Comparison of ENCODE assay signal across 8 cellular contexts in the genomic region with DNA sequence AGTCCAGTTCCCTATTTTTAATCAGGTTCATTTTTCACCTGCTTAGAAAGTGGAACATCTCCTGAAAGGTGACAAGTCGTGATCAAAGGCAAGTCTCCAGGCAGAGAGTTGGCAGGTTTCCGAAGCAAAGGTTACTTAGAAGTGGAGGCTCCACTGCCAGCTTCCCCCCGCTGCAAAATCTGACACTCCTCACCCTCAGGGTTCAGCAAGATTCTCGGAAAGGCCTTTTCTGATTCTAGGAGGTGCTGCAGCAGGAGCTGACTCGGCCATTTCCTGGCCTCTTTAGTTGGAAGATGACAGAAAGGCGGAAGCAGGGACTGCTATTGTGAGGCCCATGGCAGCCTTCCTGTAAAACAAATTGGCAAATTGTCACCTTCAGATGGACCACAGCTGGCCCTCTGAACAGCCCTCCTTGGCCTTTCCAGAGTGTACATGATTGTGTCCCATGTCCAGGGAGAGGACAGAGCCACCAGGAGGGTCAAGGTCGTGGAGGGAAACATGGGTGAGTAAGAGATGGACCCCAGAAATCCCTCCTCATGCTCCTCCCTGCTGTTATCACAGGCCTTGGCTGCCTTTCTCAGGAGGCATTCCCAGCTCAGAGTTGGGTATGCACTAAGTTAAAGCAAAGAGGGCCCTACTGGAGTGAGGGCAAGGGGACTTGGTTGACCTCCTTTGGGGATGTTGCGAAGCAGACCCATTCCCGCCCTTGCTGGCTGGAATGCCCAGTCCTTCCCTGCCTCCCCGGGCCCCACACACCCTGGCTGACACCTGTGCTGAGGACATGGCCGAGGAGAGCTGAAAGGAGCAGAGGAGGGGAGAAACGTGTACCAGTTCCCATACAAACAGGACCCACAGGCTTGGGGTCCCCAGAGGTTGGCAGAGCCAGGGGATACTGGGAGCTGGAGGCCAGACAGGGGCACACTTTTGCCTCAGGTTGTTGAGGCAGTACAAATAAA.
A peak's percentile ranks its signal among the peaks of the same experiment; 100 is the strongest.
DNase-seq lines count a peak whose midpoint lies in the region; ATAC-seq and TF ChIP-seq lines count a peak whose summit lies in the region.

No MANE protein-coding gene starts in this region.

- no peaks in the 10 kb centered on the region for H3K36me3 ChIP-seq in A673 (ENCODE audit: insufficient read depth, low read length, poor library complexity, severe bottlenecking)
- no peaks in the 10 kb centered on the region for H3K36me3 ChIP-seq in KMS-11 (ENCODE audit: insufficient read depth)
- H3K36me3 ChIP-seq in endodermal cell (ENCODE audit: control insufficient read depth, insufficient read depth, low read length), result no peaks in the 10 kb centered on the region
- H3K36me3 ChIP-seq in neuron (ENCODE audit: insufficient read depth, low read length), result no peaks in the 10 kb centered on the region
- no peaks in the 10 kb centered on the region for H3K36me3 ChIP-seq in urinary bladder (ENCODE audit: insufficient read depth)

- H3K4me1 ChIP-seq in A673 (ENCODE audit: insufficient read depth, low read length, poor library complexity, severe bottlenecking) (peaks cover 61% of the 10 kb centered on the region), KMS-11 (ENCODE audit: low read depth, poor library complexity, severe bottlenecking) (peaks cover 56% of the 10 kb centered on the region), endodermal cell (ENCODE audit: control insufficient read depth, insufficient read depth, low read length) (peaks cover 43% of the 10 kb centered on the region), neuron (ENCODE audit: insufficient read depth, low read length) (peaks cover 61% of the 10 kb centered on the region), urinary bladder (ENCODE audit: insufficient read depth) (no peaks in the 10 kb centered on the region)

- H3K9ac ChIP-seq in KMS-11 (peak overlapping the region; percentile 89; the same call in 1 of the 2 replicates), endodermal cell (ENCODE audit: extremely low read depth, low read length, poor library complexity, severe bottlenecking) (peak overlapping the region; percentile 49)

- H3K27me3 Mint-ChIP-seq in activated CD8-positive, alpha-beta T cell treated with anti-CD3 and anti-CD28 coated beads for 36 hours, result no peaks in the 10 kb centered on the region
- no peaks in the 10 kb centered on the region for H3K27me3 Mint-ChIP-seq in endodermal cell (ENCODE audit: insufficient read depth)

- 90% methylated on average over 10 to 12 of the region's 12 CpGs for WGBS in endodermal cell (ENCODE audit: insufficient coverage in 1 of 2, insufficient read length in 1 of 2), 2 experiments
- 45% methylated on average over 12 of the region's 12 CpGs for WGBS in urinary bladder

- H3K4me1 Mint-ChIP-seq in activated CD8-positive, alpha-beta T cell treated with anti-CD3 and anti-CD28 coated beads for 36 hours (ENCODE audit: low read depth), result peaks cover 89% of the 10 kb centered on the region
- peaks cover 60% of the 10 kb centered on the region for H3K4me1 Mint-ChIP-seq in endodermal cell

- CTCF ChIA-PET in A673 (lab: Charles Lee), result no interaction called here
- CTCF ChIA-PET in activated CD8-positive, alpha-beta T cell treated with anti-CD3 and anti-CD28 coated beads for 36 hours (lab: Charles Lee), result interaction anchor here (1.0 to 2.3 kb wide), 2 partner anchors 114 to 358 kb away, joined by 5 to 13 read pairs; no protein-coding TSS in a partner anchor

- no peaks in the 10 kb centered on the region for H3K79me2 ChIP-seq in KMS-11 (ENCODE audit: insufficient read depth, low read depth)

- no peaks in the 10 kb centered on the region for H3K9me3 Mint-ChIP-seq in activated CD8-positive, alpha-beta T cell treated with anti-CD3 and anti-CD28 coated beads for 36 hours
- no peaks in the 10 kb centered on the region for H3K9me3 Mint-ChIP-seq in endodermal cell

- peak overlapping the region; percentile 99 for H3K27ac Mint-ChIP-seq in activated CD8-positive, alpha-beta T cell treated with anti-CD3 and anti-CD28 coated beads for 36 hours
- peak overlapping the region; percentile 91 for H3K27ac Mint-ChIP-seq in endodermal cell

- peak overlapping the region; percentile 74 for H3K4me3 Mint-ChIP-seq in activated CD8-positive, alpha-beta T cell treated with anti-CD3 and anti-CD28 coated beads for 36 hours
- H3K4me3 Mint-ChIP-seq in endodermal cell, result no peak overlapping the region

- DNase-seq in A673 (ENCODE audit: low spot score) (no peak), endodermal cell (no peak)
- peak; percentile 88 for DNase-seq in activated CD8-positive, alpha-beta T cell treated with anti-CD3 and anti-CD28 coated beads for 36 hours

- H3K4me2 ChIP-seq in KMS-11, result peak overlapping the region; percentile 94

- intact Hi-C loops in A673 (cut with micrococcal nuclease; ENCODE audit: unreplicated experiment), result loop anchor here (10.0 kb wide), 1 partner anchor 231 kb away; no protein-coding TSS in a partner anchor
- intact Hi-C loops in activated CD8-positive, alpha-beta T cell treated with anti-CD3 and anti-CD28 coated beads for 36 hours (cut with micrococcal nuclease), result loop anchor here (2.0 to 10.0 kb wide), 2 partner anchors 113 to 349 kb away; no protein-coding TSS in a partner anchor

- H3K36me3 Mint-ChIP-seq in activated CD8-positive, alpha-beta T cell treated with anti-CD3 and anti-CD28 coated beads for 36 hours (ENCODE audit: low read depth), result no peaks in the 10 kb centered on the region
- H3K36me3 Mint-ChIP-seq in endodermal cell (ENCODE audit: low read depth), result no peaks in the 10 kb centered on the region

- no peaks in the 10 kb centered on the region for H4K20me1 ChIP-seq in KMS-11 (ENCODE audit: insufficient read depth)

- H3K4me3 ChIP-seq in A673 (ENCODE audit: low read depth, low read length, poor library complexity, severe bottlenecking) (no peak overlapping the region), KMS-11 (IDR thresholded peaks at IDR 0.05; ENCODE audit: insufficient read depth, low read depth, low read length) (no peak overlapping the region), endodermal cell (ENCODE audit: low read length) (no peak overlapping the region), neuron (ENCODE audit: low read length) (peak overlapping the region; percentile 41), urinary bladder (ENCODE audit: low read depth, low read length) (no peak overlapping the region)

- no peak for TF ChIP-seq CTCF in A673 (conservative IDR thresholded peaks at IDR 0.05; ENCODE audit: low read depth, low read length)
- TF ChIP-seq CTCF in KMS-11 (conservative IDR thresholded peaks at IDR 0.05; ENCODE audit: low read depth, low read length), result no peak
- no peak for TF ChIP-seq CTCF in activated CD8-positive, alpha-beta T cell treated with anti-CD3 and anti-CD28 coated beads for 36 hours (IDR thresholded peaks at IDR 0.05)
- TF ChIP-seq CTCF in endodermal cell (conservative IDR thresholded peaks at IDR 0.05), result no peak

- peak; percentile 53 for ATAC-seq in activated CD8-positive, alpha-beta T cell treated with anti-CD3 and anti-CD28 coated beads for 36 hours
- ATAC-seq in GM18861 (IDR thresholded peaks at IDR 0.05; ENCODE audit: unreplicated experiment) (no peak), HG02588 (IDR thresholded peaks at IDR 0.05; ENCODE audit: unreplicated experiment) (no peak)

- H3K9me3 ChIP-seq in A673 (ENCODE audit: low read depth, low read length, poor library complexity, severe bottlenecking), result no peaks in the 10 kb centered on the region
- H3K9me3 ChIP-seq in endodermal cell (ENCODE audit: control insufficient read depth, low read length), result no peaks in the 10 kb centered on the region
- H3K9me3 ChIP-seq in neuron (ENCODE audit: low read length), result no peaks in the 10 kb centered on the region

- no peaks in the 10 kb centered on the region for H3K27me3 ChIP-seq in A673 (replicated peaks; ENCODE audit: insufficient read depth, low read depth, low read length, poor library complexity)
- no peaks in the 10 kb centered on the region for H3K27me3 ChIP-seq in KMS-11 (ENCODE audit: insufficient read depth, low read depth)
- H3K27me3 ChIP-seq in endodermal cell (ENCODE audit: control insufficient read depth, insufficient read depth, low read length, poor library complexity, severe bottlenecking), result no peaks in the 10 kb centered on the region
- no peaks in the 10 kb centered on the region for H3K27me3 ChIP-seq in neuron (ENCODE audit: insufficient read depth, low read length)

- H3K27ac ChIP-seq in A673 (ENCODE audit: low read depth, low read length, poor library complexity, severe bottlenecking) (peak overlapping the region; percentile 98), KMS-11 (peak overlapping the region; percentile 96), endodermal cell (ENCODE audit: low read depth, low read length) (peak overlapping the region; percentile 99), urinary bladder (ENCODE audit: low read depth) (peak overlapping the region; percentile 93)

- no TSS peak for BruUV-seq in A673 (replicated peaks; lab: Mats Ljungman, UMichigan)

- H2AFZ ChIP-seq in KMS-11 (ENCODE audit: low read depth), result peak overlapping the region; percentile 58
- H2AFZ ChIP-seq in neuron (ENCODE audit: low read depth, low read length), result peak overlapping the region; percentile 23

- POLR2A ChIA-PET in A673 (lab: Charles Lee; ENCODE audit: low non-redundant PET), result no interaction called here
- POLR2A ChIA-PET in activated CD8-positive, alpha-beta T cell treated with anti-CD3 and anti-CD28 coated beads for 36 hours (lab: Charles Lee), result interaction anchor here (0.6 to 8.6 kb wide), 16 partner anchors 31 to 365 kb away, joined by 3 to 132 read pairs (median 5); a partner anchor contains a TSS
